20 cellular contexts compared by ENCODE assay signal in genomic region chr21:21396424-21396823, GRCh38.
"Had no signal": no experiment of that assay in that cellular context is flagged by ENCODE, and none has a peak within 500 bp of the region (broad histone marks: within the 10 kb centered on the region; RNA-seq: fewer than 3 reads in every experiment).

No MANE protein-coding gene starts in this region.

- DNase-seq: IMR-90, Kasumi-1, MM.1S, NCI-H1092 treated with DMSO at 0.1 percent for 48 hours, NCI-H1417 treated with DMSO at 0.1 percent for 48 hours, NCI-H146, NCI-H1694 treated with DMSO at 0.1 percent for 48 hours, NCI-H1930, NCI-H2081, NCI-H2107, NCI-H2227 treated with DMSO at 0.1 percent for 48 hours, NCI-H446, NCI-H510A, NCI-H524 treated with DMSO at 0.1 percent for 48 hours, NCI-H69, NCI-H774, Right ventricle myocardium superior, RPMI8226, SIG-M5 had no signal

- ATAC-seq: HepG2 had no signal
